ENCODE assay signal across 2 cellular contexts in genomic region chr19:16078759-16079707, GRCh38.
TF ChIP-seq lines count a peak whose summit lies in the region.

No MANE protein-coding gene starts in this region.

TF ChIP-seq in A549, 52 proteins besides CTCF, POLR2A, EP300 and RAD21 (continued from another document):
- TF ChIP-seq, protein P1, sequence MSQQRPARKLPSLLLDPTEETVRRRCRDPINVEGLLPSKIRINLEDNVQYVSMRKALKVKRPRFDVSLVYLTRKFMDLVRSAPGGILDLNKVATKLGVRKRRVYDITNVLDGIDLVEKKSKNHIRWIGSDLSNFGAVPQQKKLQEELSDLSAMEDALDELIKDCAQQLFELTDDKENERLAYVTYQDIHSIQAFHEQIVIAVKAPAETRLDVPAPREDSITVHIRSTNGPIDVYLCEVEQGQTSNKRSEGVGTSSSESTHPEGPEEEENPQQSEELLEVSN (IDR thresholded peaks at IDR 0.05; ENCODE audit: borderline replicate concordance, low read depth) = no peak
- TF ChIP-seq KDM1A (IDR thresholded peaks at IDR 0.05; ENCODE audit: low read depth) (no peak), RARB (CRISPR knock-in tag; IDR thresholded peaks at IDR 0.05) (0 out of 2 replicates have a peak, but pooled peaks have one; percentile 26), NFE2L2 (conservative IDR thresholded peaks at IDR 0.05; ENCODE audit: low read length) (peak; percentile 31; the same call in 1 of the 2 replicates), ZC3H11A (IDR thresholded peaks at IDR 0.05) (no peak), MAFK (IDR thresholded peaks at IDR 0.05; ENCODE audit: partially characterized antibody) (peak; percentile 53), FOXS1 (CRISPR knock-in tag; IDR thresholded peaks at IDR 0.05) (0 out of 2 replicates have a peak, but pooled peaks have one; percentile 47), ZSCAN20 (CRISPR knock-in tag; IDR thresholded peaks at IDR 0.05) (no peak), FOSL2 (IDR thresholded peaks at IDR 0.05) (no peak), FOSL2 (CRISPR knock-in tag; IDR thresholded peaks at IDR 0.05) (peak; percentile 25; the same call in 1 of the 2 replicates), TFCP2L1 (CRISPR knock-in tag; IDR thresholded peaks at IDR 0.05) (peak; percentile 24; the same call in 1 of the 2 replicates)
- TF ChIP-seq, protein P2, sequence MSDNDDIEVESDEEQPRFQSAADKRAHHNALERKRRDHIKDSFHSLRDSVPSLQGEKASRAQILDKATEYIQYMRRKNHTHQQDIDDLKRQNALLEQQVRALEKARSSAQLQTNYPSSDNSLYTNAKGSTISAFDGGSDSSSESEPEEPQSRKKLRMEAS (IDR thresholded peaks at IDR 0.05) = peak; percentile 63

TF ChIP-seq in SK-N-SH, 30 proteins besides CTCF, POLR2A, EP300 and RAD21 (continued from another document):
- TF ChIP-seq USF1 (IDR thresholded peaks at IDR 0.05; ENCODE audit: borderline replicate concordance, low read depth) = no peak; the same call in 1 of the 2 replicates
- no peak; the same call in 1 of the 2 replicates for TF ChIP-seq FOSL2 (IDR thresholded peaks at IDR 0.05; ENCODE audit: borderline replicate concordance, low read depth)
- TF ChIP-seq FOXM1 (IDR thresholded peaks at IDR 0.05; ENCODE audit: low read depth) = peak; percentile 66; the same call in 1 of the 2 replicates
- TF ChIP-seq, protein P3, sequence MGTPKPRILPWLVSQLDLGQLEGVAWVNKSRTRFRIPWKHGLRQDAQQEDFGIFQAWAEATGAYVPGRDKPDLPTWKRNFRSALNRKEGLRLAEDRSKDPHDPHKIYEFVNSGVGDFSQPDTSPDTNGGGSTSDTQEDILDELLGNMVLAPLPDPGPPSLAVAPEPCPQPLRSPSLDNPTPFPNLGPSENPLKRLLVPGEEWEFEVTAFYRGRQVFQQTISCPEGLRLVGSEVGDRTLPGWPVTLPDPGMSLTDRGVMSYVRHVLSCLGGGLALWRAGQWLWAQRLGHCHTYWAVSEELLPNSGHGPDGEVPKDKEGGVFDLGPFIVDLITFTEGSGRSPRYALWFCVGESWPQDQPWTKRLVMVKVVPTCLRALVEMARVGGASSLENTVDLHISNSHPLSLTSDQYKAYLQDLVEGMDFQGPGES (IDR thresholded peaks at IDR 0.05; ENCODE audit: low read depth, low read length) = no peak
- no peak for TF ChIP-seq NRF1 (IDR thresholded peaks at IDR 0.05; ENCODE audit: low read depth, low read length)
- peak; percentile 97 for TF ChIP-seq TCF12 (IDR thresholded peaks at IDR 0.05)
- no peak for TF ChIP-seq GABPA (IDR thresholded peaks at IDR 0.05; ENCODE audit: low read depth)
- no peak for TF ChIP-seq TEAD4 (IDR thresholded peaks at IDR 0.05; ENCODE audit: borderline replicate concordance, insufficient read depth)
- TF ChIP-seq RXRA (IDR thresholded peaks at IDR 0.05; ENCODE audit: borderline replicate concordance, low read depth) = no peak
- TF ChIP-seq MXI1 (IDR thresholded peaks at IDR 0.05; ENCODE audit: low read depth, low read length) = peak; percentile 93
- TF ChIP-seq POLR2AphosphoS5 (IDR thresholded peaks at IDR 0.05; ENCODE audit: low read depth, low read length) = peak; percentile 85
- no peak for TF ChIP-seq FOXJ3 (CRISPR knock-in tag; IDR thresholded peaks at IDR 0.05)
- TF ChIP-seq SMC3 (IDR thresholded peaks at IDR 0.05; ENCODE audit: low read depth, low read length) = no peak
- 0 out of 2 replicates have a peak, but pooled peaks have one; percentile 10 for TF ChIP-seq YY1 (IDR thresholded peaks at IDR 0.05; ENCODE audit: low read depth)
- no peak for TF ChIP-seq MEF2A (IDR thresholded peaks at IDR 0.05; ENCODE audit: borderline replicate concordance, low read depth)
- TF ChIP-seq TAF1 (IDR thresholded peaks at IDR 0.05; ENCODE audit: borderline replicate concordance, low read depth, low read length) = no peak; the same call in 1 of the 2 replicates
- TF ChIP-seq ELF1 (IDR thresholded peaks at IDR 0.05) = no peak; the same call in 1 of the 2 replicates
- TF ChIP-seq CHD2 (IDR thresholded peaks at IDR 0.05; ENCODE audit: low read length, partially characterized antibody) = peak; percentile 38
- no peak for TF ChIP-seq EZH2phosphoT487 (IDR thresholded peaks at IDR 0.05; ENCODE audit: borderline replicate concordance, low read depth)
- TF ChIP-seq, protein P4, sequence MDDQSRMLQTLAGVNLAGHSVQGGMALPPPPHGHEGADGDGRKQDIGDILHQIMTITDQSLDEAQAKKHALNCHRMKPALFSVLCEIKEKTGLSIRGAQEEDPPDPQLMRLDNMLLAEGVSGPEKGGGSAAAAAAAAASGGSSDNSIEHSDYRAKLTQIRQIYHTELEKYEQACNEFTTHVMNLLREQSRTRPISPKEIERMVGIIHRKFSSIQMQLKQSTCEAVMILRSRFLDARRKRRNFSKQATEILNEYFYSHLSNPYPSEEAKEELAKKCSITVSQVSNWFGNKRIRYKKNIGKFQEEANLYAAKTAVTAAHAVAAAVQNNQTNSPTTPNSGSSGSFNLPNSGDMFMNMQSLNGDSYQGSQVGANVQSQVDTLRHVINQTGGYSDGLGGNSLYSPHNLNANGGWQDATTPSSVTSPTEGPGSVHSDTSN (IDR thresholded peaks at IDR 0.05) = peak; percentile 83
- TF ChIP-seq, protein P5, sequence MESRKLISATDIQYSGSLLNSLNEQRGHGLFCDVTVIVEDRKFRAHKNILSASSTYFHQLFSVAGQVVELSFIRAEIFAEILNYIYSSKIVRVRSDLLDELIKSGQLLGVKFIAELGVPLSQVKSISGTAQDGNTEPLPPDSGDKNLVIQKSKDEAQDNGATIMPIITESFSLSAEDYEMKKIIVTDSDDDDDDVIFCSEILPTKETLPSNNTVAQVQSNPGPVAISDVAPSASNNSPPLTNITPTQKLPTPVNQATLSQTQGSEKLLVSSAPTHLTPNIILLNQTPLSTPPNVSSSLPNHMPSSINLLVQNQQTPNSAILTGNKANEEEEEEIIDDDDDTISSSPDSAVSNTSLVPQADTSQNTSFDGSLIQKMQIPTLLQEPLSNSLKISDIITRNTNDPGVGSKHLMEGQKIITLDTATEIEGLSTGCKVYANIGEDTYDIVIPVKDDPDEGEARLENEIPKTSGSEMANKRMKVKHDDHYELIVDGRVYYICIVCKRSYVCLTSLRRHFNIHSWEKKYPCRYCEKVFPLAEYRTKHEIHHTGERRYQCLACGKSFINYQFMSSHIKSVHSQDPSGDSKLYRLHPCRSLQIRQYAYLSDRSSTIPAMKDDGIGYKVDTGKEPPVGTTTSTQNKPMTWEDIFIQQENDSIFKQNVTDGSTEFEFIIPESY (IDR thresholded peaks at IDR 0.05; ENCODE audit: borderline replicate concordance, low read depth) = 0 out of 2 replicates have a peak, but pooled peaks have one; percentile 46
- peak; percentile 30 for TF ChIP-seq JUND (IDR thresholded peaks at IDR 0.05)
- TF ChIP-seq RFX5 (IDR thresholded peaks at IDR 0.05; ENCODE audit: low read length) = no peak
- TF ChIP-seq RCOR1 (IDR thresholded peaks at IDR 0.05; ENCODE audit: low read length) = no peak
- no peak for TF ChIP-seq REST (IDR thresholded peaks at IDR 0.05; ENCODE audit: low read depth, low read length)
